32 cellular contexts compared by ENCODE assay signal in the genomic region with DNA sequence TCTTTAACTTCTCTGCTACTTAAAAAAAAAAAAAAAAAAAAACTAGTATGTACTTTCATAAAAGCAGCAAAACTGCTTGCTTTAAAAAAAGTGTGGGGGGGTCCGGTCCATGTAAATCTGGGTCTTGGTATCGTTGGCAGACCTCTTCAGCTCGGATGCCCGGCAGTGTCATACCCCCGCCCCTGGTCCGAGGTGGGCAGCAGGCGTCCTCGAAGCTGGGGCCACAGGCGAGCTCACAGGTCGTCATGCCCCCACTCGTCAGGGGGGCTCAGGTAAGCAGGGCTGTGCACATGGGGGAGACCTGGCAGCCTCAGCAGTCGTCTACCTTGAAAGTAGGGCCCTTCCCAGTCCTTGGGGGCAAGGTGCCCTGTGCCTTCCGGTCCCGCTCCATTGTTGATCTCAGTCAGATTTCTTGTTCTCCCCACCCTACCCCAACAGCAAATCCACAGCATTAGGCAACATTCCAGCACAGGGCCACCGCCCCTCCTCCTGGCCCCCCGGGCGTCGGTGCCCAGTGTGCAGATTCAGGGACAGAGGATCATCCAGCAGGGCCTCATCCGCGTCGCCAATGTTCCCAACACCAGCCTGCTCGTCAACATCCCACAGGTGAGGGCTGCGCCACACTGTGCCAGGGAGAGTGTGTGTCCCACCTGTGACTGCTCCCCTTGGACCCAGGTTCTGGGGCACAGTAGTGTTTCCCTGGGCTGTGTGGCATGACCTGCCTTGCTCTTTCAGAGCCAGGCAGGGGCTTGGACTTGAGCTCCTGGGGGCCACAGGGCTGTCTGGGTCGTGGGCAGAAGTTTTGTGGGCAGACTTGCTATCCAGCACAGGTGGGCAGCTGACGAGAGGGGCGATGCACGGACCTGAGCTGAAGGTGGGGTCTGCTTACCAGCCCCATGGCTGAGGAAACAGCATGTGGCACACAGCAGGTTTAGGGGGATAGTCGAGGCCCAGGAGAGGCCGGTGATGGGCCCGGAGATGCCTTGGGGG. TPM values are rescaled to one million over a fixed set of nuclear protein-coding genes. Genes with fewer than 3 reads are reported as not detected.
"Had no signal": no experiment of that assay in that cellular context is flagged by ENCODE, and none has a peak within 500 bp of the region (broad histone marks: within the 10 kb centered on the region; RNA-seq: fewer than 3 reads in every experiment).

No MANE protein-coding gene starts in this region.

- H2AFZ ChIP-seq: parathyroid adenoma had no signal

- H3K4me2 ChIP-seq: smooth muscle cell had no signal

- H3K9ac ChIP-seq: parathyroid adenoma had no signal

- H3K4me3 ChIP-seq: esophagus squamous epithelium, psoas muscle, smooth muscle cell, stomach, thyroid gland, upper lobe of right lung had no signal

- H3K4me1 Mint-ChIP-seq: activated CD4-positive, alpha-beta T cell treated with anti-CD3 and anti-CD28 coated beads, Interleukin-2, amount 10 ng/mL, durations not matched to agents 7 days and 5 days; activated naive CD4-positive, alpha-beta T cell treated with anti-CD3 and anti-CD28 coated beads, Interleukin-2, amount 10 ng/mL, durations not matched to agents 7 days and 5 days; WTC11 had no signal

- H3K27me3 Mint-ChIP-seq: activated CD4-positive, alpha-beta memory T cell treated with anti-CD3 and anti-CD28 coated beads, Interleukin-2, amount 10 ng/mL, durations not matched to agents 7 days and 5 days; activated CD4-positive, alpha-beta T cell treated with anti-CD3 and anti-CD28 coated beads, Interleukin-2, amount 10 ng/mL, durations not matched to agents 7 days and 5 days; activated CD8-positive, alpha-beta memory T cell treated with anti-CD3 and anti-CD28 coated beads, Interleukin-2, amount 10 ng/mL, durations not matched to agents 7 days and 5 days; activated naive CD4-positive, alpha-beta T cell treated with anti-CD3 and anti-CD28 coated beads, Interleukin-2, amount 10 ng/mL, durations not matched to agents 7 days and 5 days; activated naive CD8-positive, alpha-beta T cell treated with anti-CD3 and anti-CD28 coated beads, Interleukin-2, amount 50 U/mL, for 24 hours; stimulated activated naive B cell treated with anti-CD40 and anti-IgM and Interleukin-4, amounts not matched to agents 10 μg/mL and 1 μg/mL and 100 μg/mL, for 72 hours had no signal

- H3K9me3 Mint-ChIP-seq: activated CD4-positive, alpha-beta memory T cell treated with anti-CD3 and anti-CD28 coated beads, Interleukin-2, amount 10 ng/mL, durations not matched to agents 7 days and 5 days; activated CD4-positive, alpha-beta T cell treated with anti-CD3 and anti-CD28 coated beads, Interleukin-2, amount 10 ng/mL, durations not matched to agents 7 days and 5 days; activated naive CD4-positive, alpha-beta T cell treated with anti-CD3 and anti-CD28 coated beads, Interleukin-2, amount 10 ng/mL, durations not matched to agents 7 days and 5 days; activated naive CD8-positive, alpha-beta T cell treated with anti-CD3 and anti-CD28 coated beads, Interleukin-2, amount 50 U/mL, for 24 hours; stimulated activated naive B cell treated with anti-CD40 and anti-IgM and Interleukin-4, amounts not matched to agents 10 μg/mL and 1 μg/mL and 100 μg/mL, for 72 hours; WTC11 had no signal

- H3K27me3 ChIP-seq: esophagus squamous epithelium, stomach, thyroid gland, upper lobe of right lung had no signal

- H3K27ac Mint-ChIP-seq: activated CD4-positive, alpha-beta memory T cell treated with anti-CD3 and anti-CD28 coated beads, Interleukin-2, amount 10 ng/mL, durations not matched to agents 7 days and 5 days; activated CD4-positive, alpha-beta T cell treated with anti-CD3 and anti-CD28 coated beads, Interleukin-2, amount 10 ng/mL, durations not matched to agents 7 days and 5 days; activated naive CD4-positive, alpha-beta T cell treated with anti-CD3 and anti-CD28 coated beads, Interleukin-2, amount 10 ng/mL, durations not matched to agents 7 days and 5 days; activated naive CD8-positive, alpha-beta T cell treated with anti-CD3 and anti-CD28 coated beads, Interleukin-2, amount 50 U/mL, for 24 hours had no signal

- FAIRE-seq: endometrium had no signal

- H3K4me1 ChIP-seq: parathyroid adenoma, psoas muscle, stomach, thyroid gland, upper lobe of right lung had no signal

- H3K9me3 ChIP-seq: esophagus squamous epithelium, psoas muscle, stomach, thyroid gland, upper lobe of right lung had no signal

- DNase-seq: activated CD4-positive, alpha-beta memory T cell treated with anti-CD3 and anti-CD28 coated beads, Interleukin-2, amount 10 ng/mL, durations not matched to agents 7 days and 5 days; activated CD4-positive, alpha-beta T cell treated with anti-CD3 and anti-CD28 coated beads for 1 hour; activated CD4-positive, alpha-beta T cell treated with anti-CD3 and anti-CD28 coated beads, Interleukin-2, amount 10 ng/mL, durations not matched to agents 7 days and 5 days; activated CD8-positive, alpha-beta memory T cell treated with anti-CD3 and anti-CD28 coated beads, Interleukin-2, amount 10 ng/mL, durations not matched to agents 7 days and 5 days; activated effector memory CD4-positive, alpha-beta T cell treated with Interleukin-2 at 50 U/mL for 16 hours; activated naive CD4-positive, alpha-beta T cell treated with anti-CD3 and anti-CD28 coated beads, Interleukin-2, amount 10 ng/mL, durations not matched to agents 7 days and 5 days; activated naive CD8-positive, alpha-beta T cell treated with anti-CD3 and anti-CD28 coated beads, Interleukin-2, amount 50 U/mL, for 24 hours; amygdala; caudate nucleus; cortex of kidney; esophagus squamous epithelium; foreskin melanocyte; islet precursor cell; left cardiac atrium; left ventricle myocardium superior; nucleus accumbens; psoas muscle; stimulated activated CD4-positive, alpha-beta T cell treated with anti-CD3 and anti-CD28 coated beads, Interleukin-1b, Interleukin-23, amount 100 ng/mL, for 48 hours; stimulated activated CD4-positive, alpha-beta T cell treated with anti-CD3 and anti-CD28 coated beads, Interleukin-4, amount 100 ng/mL, for 4 hours; stimulated activated CD8-positive, alpha-beta memory T cell treated with anti-CD3 and anti-CD28 coated beads, Interleukin-4, amount 100 ng/mL, for 48 hours; stimulated activated naive B cell treated with anti-CD40 and anti-IgM and Interleukin-4, amounts not matched to agents 10 μg/mL and 1 μg/mL and 100 μg/mL, for 72 hours; stomach; T-helper 2 cell; thyroid gland; upper lobe of right lung had no signal

- H3K4me3 Mint-ChIP-seq: activated CD4-positive, alpha-beta memory T cell treated with anti-CD3 and anti-CD28 coated beads, Interleukin-2, amount 10 ng/mL, durations not matched to agents 7 days and 5 days; activated CD4-positive, alpha-beta T cell treated with anti-CD3 and anti-CD28 coated beads, Interleukin-2, amount 10 ng/mL, durations not matched to agents 7 days and 5 days; activated CD8-positive, alpha-beta memory T cell treated with anti-CD3 and anti-CD28 coated beads, Interleukin-2, amount 10 ng/mL, durations not matched to agents 7 days and 5 days; activated naive CD4-positive, alpha-beta T cell treated with anti-CD3 and anti-CD28 coated beads, Interleukin-2, amount 10 ng/mL, durations not matched to agents 7 days and 5 days; activated naive CD8-positive, alpha-beta T cell treated with anti-CD3 and anti-CD28 coated beads, Interleukin-2, amount 50 U/mL, for 24 hours; stimulated activated naive B cell treated with anti-CD40 and anti-IgM and Interleukin-4, amounts not matched to agents 10 μg/mL and 1 μg/mL and 100 μg/mL, for 72 hours; WTC11 had no signal

- H3K27ac ChIP-seq: epithelial cell of prostate, esophagus squamous epithelium, parathyroid adenoma, psoas muscle, stomach, thyroid gland, upper lobe of right lung had no signal

- ATAC-seq: activated CD8-positive, alpha-beta memory T cell treated with anti-CD3 and anti-CD28 coated beads, Interleukin-2, amount 10 ng/mL, durations not matched to agents 7 days and 5 days; activated naive CD8-positive, alpha-beta T cell treated with anti-CD3 and anti-CD28 coated beads, Interleukin-2, amount 50 U/mL, for 24 hours; left cardiac atrium; left ventricle myocardium superior; psoas muscle; stimulated activated naive B cell treated with anti-CD40 and anti-IgM and Interleukin-4, amounts not matched to agents 10 μg/mL and 1 μg/mL and 100 μg/mL, for 72 hours; upper lobe of right lung; WTC11 had no signal

RNA-seq across cellular contexts. Expression of a gene that starts 42.2 kb away (rescaled TPM):
- total RNA-seq: glomerular endothelial cell, lung microvascular endothelial cell, psoas muscle had no signal
